ENCODE assay signal across 27 cellular contexts in the genomic region with DNA sequence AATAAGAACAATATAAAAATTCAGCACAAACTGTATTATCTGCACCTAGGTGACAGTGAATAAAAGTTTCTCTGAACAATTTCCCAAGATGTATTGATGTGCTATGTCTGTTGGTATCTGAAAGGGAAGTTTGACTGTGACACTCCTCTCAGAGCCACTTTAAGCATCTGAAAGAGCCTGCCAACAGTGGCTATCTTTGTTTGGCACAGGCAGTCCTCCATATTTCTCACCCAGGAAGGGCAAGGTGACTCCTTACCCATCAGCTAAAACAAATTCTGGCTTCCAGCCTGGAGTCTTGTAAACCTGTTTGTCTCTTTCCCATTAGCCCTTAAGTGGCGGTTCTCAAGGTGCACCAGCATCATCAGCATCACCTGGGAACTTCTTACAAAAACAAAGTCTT.
DNase-seq lines count a peak whose midpoint lies in the region; ATAC-seq and TF ChIP-seq lines count a peak whose summit lies in the region.
"Had no signal": no experiment of that assay in that cellular context is flagged by ENCODE, and none has a peak within 500 bp of the region (broad histone marks: within the 10 kb centered on the region; RNA-seq: fewer than 3 reads in every experiment).

No MANE protein-coding gene starts in this region.

- H3K36me3 Mint-ChIP-seq in activated naive CD8-positive, alpha-beta T cell treated with anti-CD3 and anti-CD28 coated beads for 36 hours = no peaks in the 10 kb centered on the region
- H3K36me3 Mint-ChIP-seq: CD8-positive, alpha-beta T cell had no signal

- no peaks in the 10 kb centered on the region for H3K4me1 Mint-ChIP-seq in activated naive CD8-positive, alpha-beta T cell treated with anti-CD3 and anti-CD28 coated beads for 36 hours

- ATAC-seq in left cardiac atrium (peak; percentile 84), sciatic nerve (peak; percentile 15)
- ATAC-seq: A549; CD8-positive, alpha-beta T cell; GM12878; K562 had no signal

- H3K4me3 Mint-ChIP-seq in activated naive CD8-positive, alpha-beta T cell treated with anti-CD3 and anti-CD28 coated beads for 36 hours = no peak overlapping the region
- H3K4me3 Mint-ChIP-seq: CD8-positive, alpha-beta T cell; HFFc6 had no signal

- peaks cover 3% of the 10 kb centered on the region for H3K9me3 Mint-ChIP-seq in activated naive CD8-positive, alpha-beta T cell treated with anti-CD3 and anti-CD28 coated beads for 36 hours

- intact Hi-C loops in left cardiac atrium (cut with DNase I) = no loop called here
- intact Hi-C loops in sciatic nerve (cut with DNase I) = no loop called here

- peak; percentile 8 for DNase-seq in LNCaP clone FGC (ENCODE audit: low read depth)
- peak; percentile 39 for DNase-seq in NCI-H2029 treated with DMSO at 0.1 percent for 48 hours (lab: John Stamatoyannopoulos, UW)
- peak; percentile 22 for DNase-seq in left cardiac atrium
- DNase-seq in sciatic nerve (ENCODE audit: low spot score) = no peak
- DNase-seq in NCI-H187 (lab: John Stamatoyannopoulos, UW) = no peak
- DNase-seq in NCI-H1092 (lab: John Stamatoyannopoulos, UW) = no peak
- DNase-seq in activated naive CD8-positive, alpha-beta T cell treated with anti-CD3 and anti-CD28 coated beads for 36 hours = no peak
- DNase-seq: AML-193; C1 segment of cervical spinal cord; Caco-2; CD8-positive, alpha-beta T cell; DMS79; EL; GDM1; GOT3; HFFc6; NCI-H1417 treated with DMSO at 0.1 percent for 48 hours; NCI-H1694 treated with DMSO at 0.1 percent for 48 hours; NCI-H2107; NCI-H446 treated with DMSO at 0.1 percent for 48 hours; NCI-H526; NCI-H82; NK-92 treated with Interleukin-12 subunit alpha and Interleukin-12 subunit beta, amount 100 ng/mL, for 24 hours had no signal

- H3K4me3 ChIP-seq in LNCaP clone FGC (ENCODE audit: low read depth, low read length) = no peak overlapping the region
- H3K4me3 ChIP-seq: A549, GM12878, HAP-1, K562 had no signal

- TF ChIP-seq CTCF in LNCaP clone FGC (IDR thresholded peaks at IDR 0.05; ENCODE audit: control insufficient read depth, extremely low read depth, insufficient read depth) = no peak

- peaks cover 4% of the 10 kb centered on the region for H3K27me3 Mint-ChIP-seq in activated naive CD8-positive, alpha-beta T cell treated with anti-CD3 and anti-CD28 coated beads for 36 hours

- H3K27ac Mint-ChIP-seq in activated naive CD8-positive, alpha-beta T cell treated with anti-CD3 and anti-CD28 coated beads for 36 hours = no peak overlapping the region
- H3K27ac Mint-ChIP-seq: CD8-positive, alpha-beta T cell; HFFc6 had no signal

Comparison
In these comparisons a context has a peak if more than half of its experiments do, and no peak if none do; other contexts are left out.
1. DNase-seq: peak in LNCaP clone FGC (single experiment), NCI-H2029 treated with DMSO at 0.1 percent for 48 hours (single experiment) and left cardiac atrium (single experiment); none in sciatic nerve (single experiment), NCI-H187 (0 of 2), NCI-H1092 (single experiment) and activated naive CD8-positive, alpha-beta T cell treated with anti-CD3 and anti-CD28 coated beads for 36 hours (single experiment).